In the genomic region with DNA sequence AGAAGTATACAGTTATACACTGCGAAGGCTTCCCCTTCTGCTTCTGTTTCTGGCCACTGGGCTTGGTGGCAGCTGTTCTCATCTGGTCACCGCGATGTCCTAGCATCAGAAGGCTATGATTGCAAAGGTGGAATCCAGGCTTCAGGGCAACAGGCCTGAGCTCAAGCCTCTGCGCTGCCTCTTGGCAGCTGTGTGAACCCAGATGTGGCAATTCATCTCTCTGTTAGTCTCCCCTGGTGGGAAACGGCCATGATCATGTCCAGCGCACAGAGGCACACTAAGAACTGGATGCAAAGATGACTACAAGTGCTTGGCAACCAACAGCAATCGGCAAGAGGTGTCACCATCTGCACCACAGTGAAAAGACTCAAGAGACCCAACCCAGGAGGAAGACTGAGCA, we compare ENCODE assay signal across 19 cellular contexts.
"Had no signal": no experiment of that assay in that cellular context is flagged by ENCODE, and none has a peak within 500 bp of the region (broad histone marks: within the 10 kb centered on the region; RNA-seq: fewer than 3 reads in every experiment).

No MANE protein-coding gene starts in this region.

- H3K36me3 ChIP-seq: left lung, sigmoid colon, suprapubic skin, transverse colon, vagina had no signal

- H3K27ac Mint-ChIP-seq: memory B cell; natural killer cell; progenitor cell of endocrine pancreas; stimulated activated effector memory CD8-positive, alpha-beta T cell treated with anti-CD3 and anti-CD28 coated beads, Interleukin-12 subunit alpha, Interleukin-12 subunit beta, amount 100 ng/mL, for 72 hours had no signal

- H3K9me3 Mint-ChIP-seq: central memory CD8-positive, alpha-beta T cell; memory B cell; natural killer cell; stimulated activated effector memory CD8-positive, alpha-beta T cell treated with anti-CD3 and anti-CD28 coated beads, Interleukin-12 subunit alpha, Interleukin-12 subunit beta, amount 100 ng/mL, for 72 hours had no signal

- H3K4me3 ChIP-seq: left lung, lung, sigmoid colon, suprapubic skin, transverse colon, vagina had no signal

- H3K27ac ChIP-seq: left lung, parathyroid adenoma, sigmoid colon, suprapubic skin, transverse colon, vagina had no signal

- ATAC-seq: left cardiac atrium; left lung; natural killer cell; stimulated activated effector memory CD8-positive, alpha-beta T cell treated with anti-CD3 and anti-CD28 coated beads, Interleukin-12 subunit alpha, Interleukin-12 subunit beta, amount 100 ng/mL, for 72 hours had no signal

- H3K4me3 Mint-ChIP-seq: central memory CD8-positive, alpha-beta T cell; memory B cell; natural killer cell; stimulated activated effector memory CD8-positive, alpha-beta T cell treated with anti-CD3 and anti-CD28 coated beads, Interleukin-12 subunit alpha, Interleukin-12 subunit beta, amount 100 ng/mL, for 72 hours had no signal

- H3K4me1 Mint-ChIP-seq: central memory CD8-positive, alpha-beta T cell; natural killer cell had no signal

- H3K9me3 ChIP-seq: left lung, sigmoid colon, suprapubic skin, transverse colon, vagina had no signal

- H3K27me3 ChIP-seq: left lung, sigmoid colon, suprapubic skin, transverse colon, vagina had no signal

- H3K36me3 Mint-ChIP-seq: memory B cell; natural killer cell; stimulated activated effector memory CD8-positive, alpha-beta T cell treated with anti-CD3 and anti-CD28 coated beads, Interleukin-12 subunit alpha, Interleukin-12 subunit beta, amount 100 ng/mL, for 72 hours had no signal

- DNase-seq: cortex of kidney; effector CD4-positive, alpha-beta T cell; left cardiac atrium; left lung; natural killer cell; occipital lobe; sigmoid colon; stimulated activated CD4-positive, alpha-beta T cell treated with anti-CD3 and anti-CD28 coated beads, Interleukin-2, amount 100 ng/mL, for 24 hours; stimulated activated CD4-positive, alpha-beta T cell treated with anti-CD3 and anti-CD28 coated beads, Interleukin-4, amount 100 ng/mL, for 24 hours; stimulated activated naive CD4-positive, alpha-beta T cell treated with Interleukin-2 at 50 U/mL for 16 hours; transverse colon had no signal

- H3K4me1 ChIP-seq: left lung, parathyroid adenoma, sigmoid colon, transverse colon, vagina had no signal
